ENCODE assay signal across 18 cellular contexts in the genomic region with DNA sequence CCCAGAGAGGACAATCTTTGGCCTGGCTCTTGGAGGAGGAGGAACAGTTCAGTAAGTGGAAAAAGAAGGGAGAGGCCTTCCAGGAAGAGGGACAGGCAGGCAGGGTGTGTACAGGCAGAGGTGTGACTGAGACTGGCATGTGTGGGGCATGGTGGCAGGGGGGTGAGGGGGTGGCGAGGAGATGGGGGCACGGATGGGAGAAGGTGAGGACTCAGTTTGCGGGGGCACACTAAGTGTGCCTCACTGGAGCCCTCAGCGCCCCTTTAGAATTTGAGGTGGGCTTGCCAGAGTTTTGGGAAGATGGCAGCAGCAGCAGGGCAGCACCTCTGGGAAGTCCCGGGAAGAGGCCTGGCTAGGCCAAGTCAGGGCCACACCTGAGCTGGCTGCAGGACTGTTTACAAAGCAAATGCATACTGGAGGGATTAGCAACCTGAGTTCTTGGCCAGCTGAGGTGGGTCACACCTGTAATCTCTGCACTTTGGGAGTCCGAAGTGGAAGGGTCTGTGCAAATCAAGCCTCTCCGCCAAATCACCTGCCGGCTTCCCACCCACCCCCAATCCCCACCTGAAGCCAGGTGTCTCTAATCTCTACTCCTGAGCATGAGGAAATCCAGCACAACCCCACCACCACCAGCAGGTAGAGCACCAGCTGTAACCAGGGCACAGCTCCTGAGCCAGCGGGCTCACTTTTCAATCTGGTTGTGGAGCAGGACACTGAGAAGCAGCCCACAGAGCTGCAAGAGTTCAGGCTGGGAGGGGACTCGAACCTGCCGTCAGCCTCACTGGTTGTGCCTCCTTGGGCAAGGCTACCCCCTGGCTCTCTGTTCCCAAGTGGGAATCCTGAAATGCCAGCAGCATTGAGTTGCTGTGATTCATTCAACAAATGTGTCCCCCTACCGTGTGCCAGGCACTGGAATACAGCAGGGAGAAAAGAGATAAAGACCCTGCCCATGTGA. TPM values are rescaled to one million over a fixed set of nuclear protein-coding genes. Genes with fewer than 3 reads are reported as not detected.
"Had no signal": no experiment of that assay in that cellular context is flagged by ENCODE, and none has a peak within 500 bp of the region (broad histone marks: within the 10 kb centered on the region; RNA-seq: fewer than 3 reads in every experiment).

No MANE protein-coding gene starts in this region.

- H3K27ac Mint-ChIP-seq: activated T-helper 2 cell treated with anti-CD3 and anti-CD28 coated beads, Interferon-gamma antibody, Interleukin-2, Interleukin-4, amounts not matched to agents 10 μg/mL and 5 μg/mL and 100 μg/mL, durations not matched to agents 14 hours and 24 hours and 36 hours; effector memory CD8-positive, alpha-beta T cell; naive thymus-derived CD8-positive, alpha-beta T cell; progenitor cell of endocrine pancreas; T-helper 1 cell treated with Interleukin-12 subunit alpha and Interleukin-12 subunit beta and Interleukin-4 antibody, amounts not matched to agents 30 μg/mL and 1 μg/mL, for 36 hours; type B pancreatic cell had no signal

- H3K36me3 Mint-ChIP-seq: naive thymus-derived CD8-positive, alpha-beta T cell had no signal

- H3K4me1 Mint-ChIP-seq: central memory CD8-positive, alpha-beta T cell had no signal

- H3K36me3 ChIP-seq: adrenal gland, right lobe of liver, spleen had no signal

- H3K9me3 Mint-ChIP-seq: activated T-helper 2 cell treated with anti-CD3 and anti-CD28 coated beads, Interferon-gamma antibody, Interleukin-2, Interleukin-4, amounts not matched to agents 10 μg/mL and 5 μg/mL and 100 μg/mL, durations not matched to agents 14 hours and 24 hours and 36 hours; central memory CD8-positive, alpha-beta T cell; effector memory CD8-positive, alpha-beta T cell; naive thymus-derived CD8-positive, alpha-beta T cell; T-helper 1 cell treated with Interleukin-12 subunit alpha and Interleukin-12 subunit beta and Interleukin-4 antibody, amounts not matched to agents 30 μg/mL and 1 μg/mL, for 36 hours; type B pancreatic cell had no signal

- H3K4me3 ChIP-seq: adrenal gland, right lobe of liver, spleen had no signal

- H3K9me3 ChIP-seq: adrenal gland, right lobe of liver, spleen had no signal

- H3K27ac ChIP-seq: adrenal gland, right lobe of liver, spleen had no signal

- ATAC-seq: effector memory CD8-positive, alpha-beta T cell; naive thymus-derived CD8-positive, alpha-beta T cell; right lobe of liver had no signal

- DNase-seq: activated CD4-positive, alpha-beta T cell treated with anti-CD3 and anti-CD28 coated beads, Interleukin-2, amount 50 U/mL, for 1 hour; activated CD4-positive, CD25-positive, alpha-beta regulatory T cell; activated naive CD4-positive, alpha-beta T cell treated with anti-CD3 and anti-CD28 coated beads, Interleukin-2, amount 50 U/mL, for 16 hours; activated T-cell treated with anti-CD3 and anti-CD28 coated beads for 4 hours; adrenal gland; effector memory CD8-positive, alpha-beta T cell; naive thymus-derived CD8-positive, alpha-beta T cell; right lobe of liver; spleen; stimulated activated CD4-positive, alpha-beta T cell treated with anti-CD3 and anti-CD28 coated beads, Interleukin-1b, Interleukin-23, amount 100 ng/mL, for 48 hours; stimulated activated naive CD4-positive, alpha-beta T cell had no signal

- H3K4me1 ChIP-seq: adrenal gland, right lobe of liver had no signal

- H3K27me3 ChIP-seq: adrenal gland, right lobe of liver had no signal

- H3K4me3 Mint-ChIP-seq: central memory CD8-positive, alpha-beta T cell; effector memory CD8-positive, alpha-beta T cell; naive thymus-derived CD8-positive, alpha-beta T cell; T-helper 1 cell treated with Interleukin-12 subunit alpha and Interleukin-12 subunit beta and Interleukin-4 antibody, amounts not matched to agents 30 μg/mL and 1 μg/mL, for 36 hours; type B pancreatic cell had no signal

RNA-seq across cellular contexts. Expression of a gene that starts 10.2 kb away (rescaled TPM):
- total RNA-seq: activated CD8-positive, alpha-beta memory T cell treated with anti-CD3 and anti-CD28 coated beads for 36 hours; activated T-helper 2 cell treated with anti-CD3 and anti-CD28 coated beads, Interferon-gamma antibody, Interleukin-2, Interleukin-4, amounts not matched to agents 10 μg/mL and 5 μg/mL and 100 μg/mL, durations not matched to agents 14 hours and 24 hours and 36 hours; epithelial cell of proximal tubule; naive thymus-derived CD8-positive, alpha-beta T cell had no signal
- polyA plus RNA-seq: naive thymus-derived CD8-positive, alpha-beta T cell had no signal
